Comparison of ENCODE assay signal across 1 cellular context in genomic region chr2:234189230-234189629, GRCh38.
A peak's percentile ranks its signal among the peaks of the same experiment; 100 is the strongest.
TF ChIP-seq lines count a peak whose summit lies in the region.

No MANE protein-coding gene starts in this region.

TF ChIP-seq in H1, 55 proteins besides CTCF, POLR2A, EP300 and RAD21:
- TF ChIP-seq JUND (IDR thresholded peaks at IDR 0.05; ENCODE audit: low read length) (no peak), BACH1 (IDR thresholded peaks at IDR 0.05; ENCODE audit: low read length) (peak; percentile 89), MAFK (IDR thresholded peaks at IDR 0.05; ENCODE audit: low read depth, low read length) (peak; percentile 64; the same call in 1 of the 2 replicates)
